ENCODE assay signal across 18 cellular contexts in the genomic region with DNA sequence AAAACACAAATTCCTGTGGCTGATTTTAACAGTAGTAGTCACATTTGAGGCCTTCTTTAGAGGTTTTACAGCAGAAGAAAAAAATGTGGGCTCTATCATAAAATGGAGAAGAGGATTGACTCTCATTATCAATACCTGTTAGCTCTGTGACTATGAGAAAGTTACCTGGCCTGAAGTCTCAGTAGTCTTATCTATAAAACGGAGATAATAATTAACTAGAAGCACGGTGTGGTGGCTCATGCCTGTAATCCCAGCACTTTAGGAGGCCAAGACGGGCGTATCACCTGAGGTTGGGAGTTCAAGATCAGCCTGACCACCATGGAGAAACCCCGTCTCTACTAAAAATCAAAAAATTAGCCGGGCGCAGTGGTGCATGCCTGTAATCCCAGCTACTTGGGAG.
DNase-seq lines count a peak whose midpoint lies in the region; ATAC-seq, FAIRE-seq and TF ChIP-seq lines count a peak whose summit lies in the region.
"Had no signal": no experiment of that assay in that cellular context is flagged by ENCODE, and none has a peak within 500 bp of the region (broad histone marks: within the 10 kb centered on the region; RNA-seq: fewer than 3 reads in every experiment).

No MANE protein-coding gene starts in this region.

- FAIRE-seq in astrocyte (lab: Jason Lieb, UNC): no peak
- FAIRE-seq: GM18507, HTR-8/SVneo had no signal

- H3K4me3 ChIP-seq in SK-N-SH (ENCODE audit: low read depth in 2 of 2, low read length in 1 of 2) (no peak overlapping the region), astrocyte (ENCODE audit: insufficient read depth, low read depth, low read length) (no peak overlapping the region), osteoblast (ENCODE audit: insufficient read depth, low read length) (no peak overlapping the region)
- H3K4me3 ChIP-seq: BLaER1, GM23248 had no signal

- H3K27ac Mint-ChIP-seq in astrocyte (ENCODE audit: unreplicated experiment): no peak overlapping the region
- H3K27ac Mint-ChIP-seq: CD8-positive, alpha-beta memory T cell had no signal

- TF ChIP-seq CTCF in SK-N-SH (IDR thresholded peaks at IDR 0.05) (no peak), astrocyte (IDR thresholded peaks at IDR 0.05; ENCODE audit: insufficient read depth, low read depth, low read length) (no peak), osteoblast (IDR thresholded peaks at IDR 0.05; ENCODE audit: extremely low read depth, low read depth, low read length) (no peak)

- peaks cover 14 to 27% of the 10 kb centered on the region in 2 experiments for H3K4me1 ChIP-seq in SK-N-SH (ENCODE audit: control insufficient read depth in 1 of 2, insufficient read depth in 2 of 2, low read depth in 1 of 2, low read length in 1 of 2)
- H3K4me1 ChIP-seq in astrocyte (ENCODE audit: insufficient read depth, low read length): peaks cover 7% of the 10 kb centered on the region
- H3K4me1 ChIP-seq in osteoblast (ENCODE audit: insufficient read depth, low read length): peaks cover 7% of the 10 kb centered on the region
- H3K4me1 ChIP-seq: BLaER1 had no signal

- ATAC-seq in SK-N-SH treated with all-trans-retinoic acid at 6 μM for 48 hours (no peak), HG03442 (IDR thresholded peaks at IDR 0.05; ENCODE audit: unreplicated experiment) (no peak)

- DNase-seq in SK-N-SH: no peak
- DNase-seq in astrocyte (ENCODE audit: low read depth): peak; percentile 11
- no peak for DNase-seq in osteoblast (ENCODE audit: insufficient read length, low spot score, missing footprints)
- DNase-seq in GM19240 (ENCODE audit: insufficient read length, low spot score): no peak
- no peak for DNase-seq in HUDEP-2 (lab: John Stamatoyannopoulos, UW; ENCODE audit: unreplicated experiment in 76 of 76)
- DNase-seq: 8988T; AML-193; Caco-2; CD8-positive, alpha-beta memory T cell; DND-41; GF-D8; H7 had no signal

- TF ChIP-seq EP300 in SK-N-SH (IDR thresholded peaks at IDR 0.05; ENCODE audit: borderline replicate concordance in 1 of 2, low read depth in 1 of 2, low read length in 1 of 2): no peak

- 0 out of 2 replicates have a peak overlapping the region, but pooled peaks have one; percentile 26 for H3K9ac ChIP-seq in SK-N-SH
- H3K9ac ChIP-seq in astrocyte (ENCODE audit: low read length): no peak overlapping the region
- H3K9ac ChIP-seq: BLaER1, GM23248 had no signal

- POLR2A ChIA-PET in SK-N-SH (lab: Yijun Ruan, JAX): no interaction called here

- 92% methylated on average over 7 of the region's 7 CpGs for WGBS in SK-N-SH (ENCODE audit: low lambda C conversion rate)

- H3K4me1 Mint-ChIP-seq in astrocyte (ENCODE audit: low read depth, unreplicated experiment): peaks cover 8% of the 10 kb centered on the region
- H3K4me1 Mint-ChIP-seq: CD8-positive, alpha-beta memory T cell had no signal

- H3K79me2 ChIP-seq in SK-N-SH (ENCODE audit: insufficient read depth) (no peaks in the 10 kb centered on the region), astrocyte (ENCODE audit: insufficient read depth, low read length) (no peaks in the 10 kb centered on the region), osteoblast (ENCODE audit: insufficient read depth, low read length) (no peaks in the 10 kb centered on the region)

- H3K4me3 Mint-ChIP-seq in astrocyte (ENCODE audit: unreplicated experiment): no peak overlapping the region
- H3K4me3 Mint-ChIP-seq: CD8-positive, alpha-beta memory T cell had no signal

- no peak overlapping the region for H2AFZ ChIP-seq in SK-N-SH (ENCODE audit: low read depth)
- no peak overlapping the region for H2AFZ ChIP-seq in astrocyte (ENCODE audit: low read depth, low read length)
- H2AFZ ChIP-seq in osteoblast (ENCODE audit: low read length): peak overlapping the region; percentile 52
- H2AFZ ChIP-seq: GM23248 had no signal

- no peaks in the 10 kb centered on the region for H3K9me3 ChIP-seq in SK-N-SH
- no peaks in the 10 kb centered on the region for H3K9me3 ChIP-seq in astrocyte (ENCODE audit: insufficient read depth, low read depth, low read length)
- H3K9me3 ChIP-seq in osteoblast (ENCODE audit: low read depth, low read length): no peaks in the 10 kb centered on the region
- H3K9me3 ChIP-seq: BLaER1, Caco-2 had no signal

- no peaks in the 10 kb centered on the region for H3K27me3 ChIP-seq in SK-N-SH (ENCODE audit: insufficient read depth)
- no peaks in the 10 kb centered on the region for H3K27me3 ChIP-seq in astrocyte (ENCODE audit: insufficient read depth, low read length)
- H3K27me3 ChIP-seq in osteoblast (ENCODE audit: insufficient read depth, low read length): no peaks in the 10 kb centered on the region
- H3K27me3 ChIP-seq: BLaER1 had no signal

- H3F3A ChIP-seq in SK-N-SH (replicated peaks; ENCODE audit: insufficient read depth): peaks cover 27% of the 10 kb centered on the region

- H3K9me2 ChIP-seq in SK-N-SH: no peaks in the 10 kb centered on the region

- H4K20me1 ChIP-seq in SK-N-SH (ENCODE audit: insufficient read depth) (no peaks in the 10 kb centered on the region), astrocyte (ENCODE audit: insufficient read depth, low read length) (no peaks in the 10 kb centered on the region), osteoblast (ENCODE audit: insufficient read depth, low read length) (no peaks in the 10 kb centered on the region)
- H4K20me1 ChIP-seq: BLaER1 had no signal

- peak overlapping the region; percentile 44; the same call in 1 of the 2 replicates for H3K4me2 ChIP-seq in SK-N-SH
- no peak overlapping the region for H3K4me2 ChIP-seq in astrocyte (ENCODE audit: low read length)
- H3K4me2 ChIP-seq in osteoblast (ENCODE audit: insufficient read depth, low read length): no peak overlapping the region
- H3K4me2 ChIP-seq: BLaER1 had no signal

- CTCF ChIA-PET in SK-N-SH (lab: Yijun Ruan, JAX): interaction anchor here (0.7 to 2.3 kb wide), 3 partner anchors 307 to 379 kb away, joined by 3 to 10 read pairs (median 3); no protein-coding TSS in a partner anchor

- H3K27me3 Mint-ChIP-seq in astrocyte (ENCODE audit: low read depth, unreplicated experiment): no peaks in the 10 kb centered on the region

- H3K27ac ChIP-seq in SK-N-SH (ENCODE audit: low read depth in 2 of 2, low read length in 1 of 2) (peak overlapping the region in 1 of 2 experiments; percentile 76; a peak in 1 of 4 replicates), astrocyte (ENCODE audit: low read depth, low read length) (no peak overlapping the region), osteoblast (ENCODE audit: low read depth, low read length) (no peak overlapping the region)
- H3K27ac ChIP-seq: BLaER1, GM23248 had no signal

- H3K36me3 ChIP-seq in SK-N-SH (replicated peaks in 1 of 2; ENCODE audit: control insufficient read depth in 1 of 2, insufficient read depth in 2 of 2, low read length in 1 of 2) (no peaks in the 10 kb centered on the region), astrocyte (ENCODE audit: insufficient read depth, low read length) (no peaks in the 10 kb centered on the region), osteoblast (ENCODE audit: insufficient read depth, low read length) (no peaks in the 10 kb centered on the region)
- H3K36me3 ChIP-seq: BLaER1 had no signal

- no peaks in the 10 kb centered on the region for H3K36me3 Mint-ChIP-seq in astrocyte (ENCODE audit: low read depth, unreplicated experiment)
- H3K36me3 Mint-ChIP-seq: CD8-positive, alpha-beta memory T cell had no signal

- TF ChIP-seq RAD21 in SK-N-SH (IDR thresholded peaks at IDR 0.05; ENCODE audit: low read length): no peak

- no peaks in the 10 kb centered on the region for H3K9me3 Mint-ChIP-seq in astrocyte (ENCODE audit: unreplicated experiment)
- H3K9me3 Mint-ChIP-seq: CD8-positive, alpha-beta memory T cell had no signal

TF ChIP-seq in SK-N-SH, 30 proteins besides CTCF, POLR2A, EP300 and RAD21:
- TF ChIP-seq TEAD4 (IDR thresholded peaks at IDR 0.05; ENCODE audit: borderline replicate concordance, insufficient read depth): no peak
- TF ChIP-seq SMC3 (IDR thresholded peaks at IDR 0.05; ENCODE audit: low read depth, low read length): no peak
- TF ChIP-seq TAF1 (IDR thresholded peaks at IDR 0.05; ENCODE audit: borderline replicate concordance, low read depth, low read length): no peak
- TF ChIP-seq MEF2A (IDR thresholded peaks at IDR 0.05; ENCODE audit: borderline replicate concordance, low read depth): no peak

TF ChIP-seq in SK-N-SH treated with all-trans-retinoic acid at 6 μM for 48 hours, 23 proteins besides CTCF, POLR2A, EP300 and RAD21 (continues in another document):
- TF ChIP-seq PATZ1 (CRISPR knock-in tag; IDR thresholded peaks at IDR 0.05; ENCODE audit: borderline replicate concordance) (no peak), TCF4 (CRISPR knock-in tag; IDR thresholded peaks at IDR 0.05; ENCODE audit: borderline replicate concordance) (no peak), BACH2 (CRISPR knock-in tag; IDR thresholded peaks at IDR 0.05; ENCODE audit: borderline replicate concordance) (no peak)
